In the genomic region with DNA sequence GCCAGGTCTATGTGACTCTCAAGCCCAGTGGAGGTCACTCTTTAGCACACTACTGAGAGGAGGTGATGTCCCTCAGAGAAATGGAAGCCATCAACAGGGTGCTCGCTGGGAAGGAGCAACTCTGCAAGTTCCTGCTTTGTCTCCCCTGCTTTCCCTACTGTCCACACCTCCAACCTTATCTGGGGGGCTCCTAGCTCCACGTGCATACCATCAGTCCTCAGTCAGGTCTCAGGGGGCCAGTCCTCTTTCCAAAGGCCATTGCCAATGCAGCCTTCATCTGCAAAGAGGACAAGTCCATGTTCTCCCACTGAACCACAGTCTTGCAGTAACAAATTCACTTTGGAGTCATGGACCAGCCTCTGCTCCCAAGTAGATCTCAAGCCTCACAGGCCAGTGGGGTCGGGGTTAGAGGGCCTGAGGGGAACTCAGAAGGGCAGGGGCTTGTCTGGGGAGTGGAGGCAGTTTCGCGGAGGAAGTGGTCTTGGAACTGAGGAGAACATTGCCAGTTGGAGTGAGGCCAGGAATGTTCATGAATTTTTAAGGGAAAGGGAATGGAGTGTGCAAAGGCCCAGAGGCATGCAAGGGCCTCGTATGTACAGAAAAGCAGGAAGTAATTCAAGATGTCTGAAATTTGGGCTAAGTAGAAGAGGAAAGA, we compare ENCODE assay signal across 1 cellular context.
TF ChIP-seq lines count a peak whose summit lies in the region.

No MANE protein-coding gene starts in this region.

TF ChIP-seq in WTC11, 78 proteins besides CTCF, POLR2A, EP300 and RAD21 (continued from another document):
- TF ChIP-seq, protein P1, sequence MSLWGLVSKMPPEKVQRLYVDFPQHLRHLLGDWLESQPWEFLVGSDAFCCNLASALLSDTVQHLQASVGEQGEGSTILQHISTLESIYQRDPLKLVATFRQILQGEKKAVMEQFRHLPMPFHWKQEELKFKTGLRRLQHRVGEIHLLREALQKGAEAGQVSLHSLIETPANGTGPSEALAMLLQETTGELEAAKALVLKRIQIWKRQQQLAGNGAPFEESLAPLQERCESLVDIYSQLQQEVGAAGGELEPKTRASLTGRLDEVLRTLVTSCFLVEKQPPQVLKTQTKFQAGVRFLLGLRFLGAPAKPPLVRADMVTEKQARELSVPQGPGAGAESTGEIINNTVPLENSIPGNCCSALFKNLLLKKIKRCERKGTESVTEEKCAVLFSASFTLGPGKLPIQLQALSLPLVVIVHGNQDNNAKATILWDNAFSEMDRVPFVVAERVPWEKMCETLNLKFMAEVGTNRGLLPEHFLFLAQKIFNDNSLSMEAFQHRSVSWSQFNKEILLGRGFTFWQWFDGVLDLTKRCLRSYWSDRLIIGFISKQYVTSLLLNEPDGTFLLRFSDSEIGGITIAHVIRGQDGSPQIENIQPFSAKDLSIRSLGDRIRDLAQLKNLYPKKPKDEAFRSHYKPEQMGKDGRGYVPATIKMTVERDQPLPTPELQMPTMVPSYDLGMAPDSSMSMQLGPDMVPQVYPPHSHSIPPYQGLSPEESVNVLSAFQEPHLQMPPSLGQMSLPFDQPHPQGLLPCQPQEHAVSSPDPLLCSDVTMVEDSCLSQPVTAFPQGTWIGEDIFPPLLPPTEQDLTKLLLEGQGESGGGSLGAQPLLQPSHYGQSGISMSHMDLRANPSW (CRISPR knock-in tag; conservative IDR thresholded peaks at IDR 0.05; ENCODE audit: low read depth): no peak
- TF ChIP-seq RORB (CRISPR knock-in tag; IDR thresholded peaks at IDR 0.05) (no peak), SMAD3 (CRISPR knock-in tag; IDR thresholded peaks at IDR 0.05; ENCODE audit: borderline replicate concordance) (no peak), CBFB (CRISPR knock-in tag; IDR thresholded peaks at IDR 0.05; ENCODE audit: low read depth) (no peak), HMGA2 (CRISPR knock-in tag; IDR thresholded peaks at IDR 0.05) (no peak), JAZF1 (CRISPR knock-in tag; IDR thresholded peaks at IDR 0.05) (no peak), RELA (CRISPR knock-in tag; IDR thresholded peaks at IDR 0.05; ENCODE audit: borderline replicate concordance) (no peak), ZNF423 (CRISPR knock-in tag; IDR thresholded peaks at IDR 0.05) (no peak), ESRRA (CRISPR knock-in tag; IDR thresholded peaks at IDR 0.05; ENCODE audit: borderline replicate concordance) (no peak), NR2C2 (CRISPR knock-in tag; IDR thresholded peaks at IDR 0.05) (no peak), ZNF317 (CRISPR knock-in tag; IDR thresholded peaks at IDR 0.05; ENCODE audit: borderline replicate concordance, low read depth) (no peak), TCF7 (CRISPR knock-in tag; IDR thresholded peaks at IDR 0.05; ENCODE audit: low read depth) (no peak)
- TF ChIP-seq, protein P2, sequence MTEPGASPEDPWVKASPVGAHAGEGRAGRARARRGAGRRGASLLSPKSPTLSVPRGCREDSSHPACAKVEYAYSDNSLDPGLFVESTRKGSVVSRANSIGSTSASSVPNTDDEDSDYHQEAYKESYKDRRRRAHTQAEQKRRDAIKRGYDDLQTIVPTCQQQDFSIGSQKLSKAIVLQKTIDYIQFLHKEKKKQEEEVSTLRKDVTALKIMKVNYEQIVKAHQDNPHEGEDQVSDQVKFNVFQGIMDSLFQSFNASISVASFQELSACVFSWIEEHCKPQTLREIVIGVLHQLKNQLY (CRISPR knock-in tag; IDR thresholded peaks at IDR 0.05): no peak
- TF ChIP-seq, protein P3, sequence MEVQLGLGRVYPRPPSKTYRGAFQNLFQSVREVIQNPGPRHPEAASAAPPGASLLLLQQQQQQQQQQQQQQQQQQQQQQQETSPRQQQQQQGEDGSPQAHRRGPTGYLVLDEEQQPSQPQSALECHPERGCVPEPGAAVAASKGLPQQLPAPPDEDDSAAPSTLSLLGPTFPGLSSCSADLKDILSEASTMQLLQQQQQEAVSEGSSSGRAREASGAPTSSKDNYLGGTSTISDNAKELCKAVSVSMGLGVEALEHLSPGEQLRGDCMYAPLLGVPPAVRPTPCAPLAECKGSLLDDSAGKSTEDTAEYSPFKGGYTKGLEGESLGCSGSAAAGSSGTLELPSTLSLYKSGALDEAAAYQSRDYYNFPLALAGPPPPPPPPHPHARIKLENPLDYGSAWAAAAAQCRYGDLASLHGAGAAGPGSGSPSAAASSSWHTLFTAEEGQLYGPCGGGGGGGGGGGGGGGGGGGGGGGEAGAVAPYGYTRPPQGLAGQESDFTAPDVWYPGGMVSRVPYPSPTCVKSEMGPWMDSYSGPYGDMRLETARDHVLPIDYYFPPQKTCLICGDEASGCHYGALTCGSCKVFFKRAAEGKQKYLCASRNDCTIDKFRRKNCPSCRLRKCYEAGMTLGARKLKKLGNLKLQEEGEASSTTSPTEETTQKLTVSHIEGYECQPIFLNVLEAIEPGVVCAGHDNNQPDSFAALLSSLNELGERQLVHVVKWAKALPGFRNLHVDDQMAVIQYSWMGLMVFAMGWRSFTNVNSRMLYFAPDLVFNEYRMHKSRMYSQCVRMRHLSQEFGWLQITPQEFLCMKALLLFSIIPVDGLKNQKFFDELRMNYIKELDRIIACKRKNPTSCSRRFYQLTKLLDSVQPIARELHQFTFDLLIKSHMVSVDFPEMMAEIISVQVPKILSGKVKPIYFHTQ (CRISPR knock-in tag; IDR thresholded peaks at IDR 0.05): no peak
